19 cellular contexts compared by ENCODE assay signal in the genomic region with DNA sequence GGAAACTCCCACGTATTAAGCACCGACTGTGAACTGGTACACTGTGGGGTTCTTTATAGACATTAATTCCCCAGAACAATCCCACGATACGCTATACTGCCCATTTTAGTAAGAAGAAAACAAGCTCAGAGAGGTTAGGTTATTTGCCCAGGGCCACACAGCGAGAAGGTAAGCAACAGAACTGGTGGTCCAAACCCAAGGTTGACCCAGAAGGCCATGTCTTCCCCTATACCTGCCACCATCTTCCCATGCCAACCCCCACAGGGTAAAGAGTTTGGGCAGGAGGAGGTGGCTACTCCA.
DNase-seq lines count a peak whose midpoint lies in the region; ATAC-seq and TF ChIP-seq lines count a peak whose summit lies in the region.
"Had no signal": no experiment of that assay in that cellular context is flagged by ENCODE, and none has a peak within 500 bp of the region (broad histone marks: within the 10 kb centered on the region; RNA-seq: fewer than 3 reads in every experiment).

No MANE protein-coding gene starts in this region.

- H3K9ac ChIP-seq in BLaER1 treated with 17β-estradiol and CSF1 and Interleukin-3, amounts not matched to agents 10 nM and 100 nM = no peak overlapping the region
- H3K9ac ChIP-seq in HUES48 (ENCODE audit: low read depth, low read length) (no peak overlapping the region), endodermal cell (ENCODE audit: extremely low read depth, low read length, poor library complexity, severe bottlenecking) (no peak overlapping the region)

- no peak overlapping the region for H3K4me3 ChIP-seq in BLaER1 treated with 17β-estradiol and CSF1 and Interleukin-3, amounts not matched to agents 10 nM and 100 nM
- H3K4me3 ChIP-seq in HUES48 (ENCODE audit: low read depth, low read length) (peak overlapping the region; percentile 40; the same call in 1 of the 2 replicates), endodermal cell (ENCODE audit: low read length) (no peak overlapping the region)
- H3K4me3 ChIP-seq: Peyer's patch, SJCRH30, transverse colon had no signal

- no peaks in the 10 kb centered on the region; a peak in 1 of 22 replicates for H4K20me1 ChIP-seq in BLaER1 treated with 17β-estradiol and CSF1 and Interleukin-3, amounts not matched to agents 10 nM and 100 nM

- H3K4me1 Mint-ChIP-seq in endodermal cell = peaks cover 11% of the 10 kb centered on the region
- H3K4me1 Mint-ChIP-seq in osteocyte (ENCODE audit: unreplicated experiment) = peaks cover 2% of the 10 kb centered on the region

- no peaks in the 10 kb centered on the region for H3K36me3 ChIP-seq in BLaER1 treated with 17β-estradiol and CSF1 and Interleukin-3, amounts not matched to agents 10 nM and 100 nM
- H3K36me3 ChIP-seq in HUES48 (ENCODE audit: control insufficient read depth, insufficient read depth, low read length) (no peaks in the 10 kb centered on the region), endodermal cell (ENCODE audit: control insufficient read depth, insufficient read depth, low read length) (no peaks in the 10 kb centered on the region)
- H3K36me3 ChIP-seq: esophagus squamous epithelium, gastrocnemius medialis, Peyer's patch, SJCRH30, transverse colon had no signal

- ATAC-seq in GM18519 (IDR thresholded peaks at IDR 0.05; ENCODE audit: low FRiP score, unreplicated experiment) = no peak
- no peak for ATAC-seq in HG02840 (IDR thresholded peaks at IDR 0.05; ENCODE audit: low FRiP score, unreplicated experiment)

- no peaks in the 10 kb centered on the region for H3K36me3 Mint-ChIP-seq in endodermal cell (ENCODE audit: low read depth)
- no peaks in the 10 kb centered on the region for H3K36me3 Mint-ChIP-seq in osteocyte (ENCODE audit: unreplicated experiment)
- H3K36me3 Mint-ChIP-seq: T-cell had no signal

- no peak overlapping the region for H3K27ac ChIP-seq in BLaER1 treated with 17β-estradiol and CSF1 and Interleukin-3, amounts not matched to agents 10 nM and 100 nM
- H3K27ac ChIP-seq in HUES48 (ENCODE audit: low read depth, low read length) (no peak overlapping the region), endodermal cell (ENCODE audit: low read depth, low read length) (no peak overlapping the region)
- H3K27ac ChIP-seq: esophagus squamous epithelium, gastrocnemius medialis, Peyer's patch, SJCRH30, transverse colon had no signal

- TF ChIP-seq CTCF in endodermal cell (conservative IDR thresholded peaks at IDR 0.05) = no peak
- TF ChIP-seq CTCF in osteocyte (IDR thresholded peaks at IDR 0.05) = no peak

- peaks cover 0 to 13% (median 0%) of the 10 kb centered on the region in 11 experiments; a peak in 2 of 22 replicates for H3K27me3 ChIP-seq in BLaER1 treated with 17β-estradiol and CSF1 and Interleukin-3, amounts not matched to agents 10 nM and 100 nM
- H3K27me3 ChIP-seq in HUES48 (ENCODE audit: control insufficient read depth, insufficient read depth, low read length) (peaks cover 24% of the 10 kb centered on the region), endodermal cell (ENCODE audit: control insufficient read depth, insufficient read depth, low read length, poor library complexity, severe bottlenecking) (peaks cover 42% of the 10 kb centered on the region)
- H3K27me3 ChIP-seq: Peyer's patch had no signal

- peaks cover 0 to 8% (median 0%) of the 10 kb centered on the region in 11 experiments; a peak in 2 of 22 replicates for H3K9me3 ChIP-seq in BLaER1 treated with 17β-estradiol and CSF1 and Interleukin-3, amounts not matched to agents 10 nM and 100 nM (replicated peaks in 1 of 11)
- H3K9me3 ChIP-seq in HUES48 (ENCODE audit: control insufficient read depth, insufficient read depth, low read length) (peaks cover 6% of the 10 kb centered on the region), endodermal cell (ENCODE audit: control insufficient read depth, low read length) (no peaks in the 10 kb centered on the region)
- H3K9me3 ChIP-seq: esophagus squamous epithelium, gastrocnemius medialis, Peyer's patch, SJCRH30, transverse colon had no signal

- peaks cover 3% of the 10 kb centered on the region for H3K9me3 Mint-ChIP-seq in endodermal cell
- H3K9me3 Mint-ChIP-seq in osteocyte (ENCODE audit: unreplicated experiment) = no peaks in the 10 kb centered on the region
- H3K9me3 Mint-ChIP-seq: stimulated activated naive CD8-positive, alpha-beta T cell treated with anti-CD3 and anti-CD28 coated beads, Interleukin-15, amount 100 ng/mL, for 72 hours; T-cell had no signal

- no peak overlapping the region for H3K4me3 Mint-ChIP-seq in endodermal cell
- H3K4me3 Mint-ChIP-seq in osteocyte (ENCODE audit: unreplicated experiment) = no peak overlapping the region
- H3K4me3 Mint-ChIP-seq: stimulated activated naive CD8-positive, alpha-beta T cell treated with anti-CD3 and anti-CD28 coated beads, Interleukin-15, amount 100 ng/mL, for 72 hours; T-cell had no signal

- H3K27me3 Mint-ChIP-seq in endodermal cell (ENCODE audit: insufficient read depth) = peaks cover 46% of the 10 kb centered on the region
- peaks cover 9% of the 10 kb centered on the region for H3K27me3 Mint-ChIP-seq in osteocyte (ENCODE audit: unreplicated experiment)

- H3K4me2 ChIP-seq in BLaER1 treated with 17β-estradiol and CSF1 and Interleukin-3, amounts not matched to agents 10 nM and 100 nM = peak overlapping the region in 7 of 11 experiments; percentile 5 to 54 (median 40); a peak in 6 of 22 replicates

- DNase-seq in endodermal cell (peak; percentile 10), osteocyte (ENCODE audit: extremely low spot score, unreplicated experiment) (peak; percentile 42), NCI-H2107 (lab: John Stamatoyannopoulos, UW) (no peak), AML-193 (lab: John Stamatoyannopoulos, UW) (no peak)
- DNase-seq: activated CD4-positive, alpha-beta T cell treated with anti-CD3 and anti-CD28 coated beads for 4 hours; effector memory CD4-positive, alpha-beta T cell; esophagus squamous epithelium; gastrocnemius medialis; mammary epithelial cell; NCI-H2081 treated with DMSO at 0.1 percent for 48 hours had no signal

- 40 to 71% methylated on average over 1 to 5 of the region's 5 CpGs for WGBS in endodermal cell (ENCODE audit: insufficient coverage in 1 of 2, insufficient read length in 1 of 2), 2 experiments

- no peak overlapping the region for H3K27ac Mint-ChIP-seq in endodermal cell
- H3K27ac Mint-ChIP-seq in osteocyte (ENCODE audit: unreplicated experiment) = no peak overlapping the region
- H3K27ac Mint-ChIP-seq: stimulated activated naive CD8-positive, alpha-beta T cell treated with anti-CD3 and anti-CD28 coated beads, Interleukin-15, amount 100 ng/mL, for 72 hours; T-cell had no signal

- H3K4me1 ChIP-seq in BLaER1 treated with 17β-estradiol and CSF1 and Interleukin-3, amounts not matched to agents 10 nM and 100 nM = peaks cover 0 to 27% (median 8%) of the 10 kb centered on the region in 10 experiments; a peak in 14 of 20 replicates
- no peaks in the 10 kb centered on the region for H3K4me1 ChIP-seq in HUES48 (ENCODE audit: control insufficient read depth, insufficient read depth, low read length)
- no peaks in the 10 kb centered on the region for H3K4me1 ChIP-seq in endodermal cell (ENCODE audit: control insufficient read depth, insufficient read depth, low read length)
- H3K4me1 ChIP-seq: Peyer's patch, SJCRH30 had no signal

Comparison
In these comparisons a context has a peak if more than half of its experiments do, and no peak if none do; other contexts are left out.
1. DNase-seq: peak in endodermal cell (single experiment) and osteocyte (single experiment); none in NCI-H2107 (single experiment) and AML-193 (0 of 2).